In genomic region chr4:41877020-41877796, GRCh38 we compare ENCODE assay signal across 16 cellular contexts.
"Had no signal": no experiment of that assay in that cellular context is flagged by ENCODE, and none has a peak within 500 bp of the region (broad histone marks: within the 10 kb centered on the region; RNA-seq: fewer than 3 reads in every experiment).

No MANE protein-coding gene starts in this region.

- H3K9me3 ChIP-seq: gastrocnemius medialis, neutrophil, right atrium auricular region had no signal

- H3K4me3 ChIP-seq: dorsolateral prefrontal cortex, gastrocnemius medialis, right atrium auricular region had no signal

- H3K36me3 Mint-ChIP-seq: naive B cell had no signal

- ATAC-seq: esophagus mucosa, gastrocnemius medialis, left cardiac atrium had no signal

- DNase-seq: cortex of kidney; dorsolateral prefrontal cortex; effector CD8-positive, alpha-beta T cell; gastrocnemius medialis; kidney; left cardiac atrium; mesendoderm; naive B cell; small intestine; stimulated activated CD4-positive, alpha-beta T cell treated with anti-CD3 and anti-CD28 coated beads, Interleukin-2, amount 100 ng/mL, for 48 hours; stimulated activated naive CD4-positive, alpha-beta T cell treated with Interleukin-2 at 50 U/mL for 16 hours; trophoblast cell had no signal

- H3K27ac Mint-ChIP-seq: naive B cell, nephron had no signal

- H3K27ac ChIP-seq: dorsolateral prefrontal cortex, gastrocnemius medialis, neutrophil, right atrium auricular region had no signal

- H3K36me3 ChIP-seq: gastrocnemius medialis, neutrophil, right atrium auricular region had no signal
